Comparison of ENCODE assay signal across 24 cellular contexts in the genomic region with DNA sequence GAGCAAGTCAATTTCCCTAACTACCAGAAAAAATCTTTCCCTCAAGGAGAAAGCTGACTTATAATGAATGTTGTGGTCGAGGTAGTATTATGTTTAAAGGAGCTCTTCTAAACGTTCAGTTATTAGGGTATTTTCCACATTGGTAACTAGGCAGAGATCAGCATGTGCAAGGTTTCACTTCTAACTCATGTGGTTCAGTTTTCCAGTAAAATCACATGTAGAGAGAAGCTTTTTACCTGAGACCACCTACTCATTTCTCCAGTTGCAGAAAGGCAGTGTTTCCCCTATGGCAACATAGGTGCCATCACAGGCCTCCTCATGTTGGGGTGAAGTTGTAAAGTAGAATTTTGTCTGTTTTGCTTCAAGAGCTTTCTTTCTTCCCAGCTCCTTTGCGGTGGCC. TPM values are rescaled to one million over a fixed set of nuclear protein-coding genes. Genes with fewer than 3 reads are reported as not detected.
DNase-seq lines count a peak whose midpoint lies in the region; ATAC-seq lines count a peak whose summit lies in the region.
"Had no signal": no experiment of that assay in that cellular context is flagged by ENCODE, and none has a peak within 500 bp of the region (broad histone marks: within the 10 kb centered on the region; RNA-seq: fewer than 3 reads in every experiment).

No MANE protein-coding gene starts in this region.

- intact Hi-C loops in activated naive CD4-positive, alpha-beta T cell treated with anti-CD3 and anti-CD28 coated beads for 36 hours (cut with micrococcal nuclease), result loop anchor here (1.0 to 5.0 kb wide), 6 partner anchors 84 to 858 kb away; partner anchors contain the start of genes GADD45A and SLC35D1
- intact Hi-C loops in activated CD4-positive, alpha-beta memory T cell treated with anti-CD3 and anti-CD28 coated beads for 36 hours (cut with micrococcal nuclease), result no loop called here

- ATAC-seq in HG02623 (IDR thresholded peaks at IDR 0.05; ENCODE audit: unreplicated experiment), result peak; percentile 39
- ATAC-seq in stimulated activated naive CD8-positive, alpha-beta T cell treated with anti-CD3 and anti-CD28 coated beads, Interleukin-15, Interleukin-2, amounts not matched to agents 100 U/mL and 50 U/mL, for 24 hours, result peak; percentile 39
- ATAC-seq: mucosa of descending colon had no signal

- H3K36me3 Mint-ChIP-seq in activated naive CD4-positive, alpha-beta T cell treated with anti-CD3 and anti-CD28 coated beads for 36 hours (ENCODE audit: low read depth), result peaks cover 21% of the 10 kb centered on the region
- peaks cover 15% of the 10 kb centered on the region for H3K36me3 Mint-ChIP-seq in activated CD4-positive, alpha-beta memory T cell treated with anti-CD3 and anti-CD28 coated beads for 36 hours
- H3K36me3 Mint-ChIP-seq: brain had no signal

- H3K27me3 Mint-ChIP-seq in activated naive CD4-positive, alpha-beta T cell treated with anti-CD3 and anti-CD28 coated beads for 36 hours (ENCODE audit: low read depth), result no peaks in the 10 kb centered on the region
- H3K27me3 Mint-ChIP-seq in activated CD4-positive, alpha-beta memory T cell treated with anti-CD3 and anti-CD28 coated beads for 36 hours, result no peaks in the 10 kb centered on the region
- H3K27me3 Mint-ChIP-seq: brain; CD4-positive, alpha-beta T cell had no signal

- no peak overlapping the region for H3K27ac Mint-ChIP-seq in activated naive CD4-positive, alpha-beta T cell treated with anti-CD3 and anti-CD28 coated beads for 36 hours
- H3K27ac Mint-ChIP-seq in activated CD4-positive, alpha-beta memory T cell treated with anti-CD3 and anti-CD28 coated beads for 36 hours, result no peak overlapping the region
- H3K27ac Mint-ChIP-seq: brain; CD4-positive, alpha-beta T cell; HFFc6 had no signal

- POLR2A ChIA-PET in activated CD4-positive, alpha-beta memory T cell treated with anti-CD3 and anti-CD28 coated beads for 36 hours (lab: Charles Lee), result interaction anchor here (0.6 to 3.3 kb wide), 13 partner anchors 14 to 150 kb away, joined by 3 to 48 read pairs (median 6); partner anchors contain the start of genes IL12RB2 and IL23R

- peaks cover 39% of the 10 kb centered on the region for H3K4me1 Mint-ChIP-seq in activated naive CD4-positive, alpha-beta T cell treated with anti-CD3 and anti-CD28 coated beads for 36 hours (ENCODE audit: low read depth)
- peaks cover 24% of the 10 kb centered on the region for H3K4me1 Mint-ChIP-seq in activated CD4-positive, alpha-beta memory T cell treated with anti-CD3 and anti-CD28 coated beads for 36 hours (ENCODE audit: low read depth)
- H3K4me1 Mint-ChIP-seq: brain had no signal

- CTCF ChIA-PET in activated naive CD4-positive, alpha-beta T cell treated with anti-CD3 and anti-CD28 coated beads for 36 hours (lab: Charles Lee), result interaction anchor here (1.0 to 3.3 kb wide), 6 partner anchors 18 to 40 kb away, joined by 3 to 84 read pairs (median 6); no protein-coding TSS in a partner anchor
- CTCF ChIA-PET in activated CD4-positive, alpha-beta memory T cell treated with anti-CD3 and anti-CD28 coated beads for 36 hours (lab: Charles Lee), result interaction anchor here (1.3 to 3.0 kb wide), 7 partner anchors 11 to 41 kb away, joined by 4 to 33 read pairs (median 7); no protein-coding TSS in a partner anchor

- DNase-seq in activated naive CD4-positive, alpha-beta T cell treated with anti-CD3 and anti-CD28 coated beads for 36 hours, result peak; percentile 62
- no peak for DNase-seq in activated naive CD4-positive, alpha-beta T cell treated with Interleukin-2 at 50 U/mL for 16 hours
- peak; percentile 36 for DNase-seq in activated CD4-positive, alpha-beta memory T cell treated with anti-CD3 and anti-CD28 coated beads for 36 hours
- no peak for DNase-seq in stimulated activated naive CD8-positive, alpha-beta T cell treated with anti-CD3 and anti-CD28 coated beads, Interleukin-15, Interleukin-2, amounts not matched to agents 100 U/mL and 50 U/mL, for 24 hours
- DNase-seq in SHP77 (lab: John Stamatoyannopoulos, UW) (no peak), NOMO-1 (lab: John Stamatoyannopoulos, UW; ENCODE audit: unreplicated experiment in 2 of 2) (no peak), NCI-H146 (lab: John Stamatoyannopoulos, UW) (no peak)
- DNase-seq: CD4-positive, alpha-beta T cell; DMS79; head of caudate nucleus; HFFc6; mucosa of descending colon; NCI-H1436 treated with DMSO at 0.1 percent for 48 hours; NCI-H2171 treated with DMSO at 0.1 percent for 48 hours; SHP77 treated with DMSO at 0.1 percent for 48 hours; small intestine; stimulated activated CD4-positive, alpha-beta T cell treated with anti-CD3 and anti-CD28 coated beads, Interleukin-4, amount 100 ng/mL, for 24 hours had no signal

- H3K9me3 Mint-ChIP-seq in activated naive CD4-positive, alpha-beta T cell treated with anti-CD3 and anti-CD28 coated beads for 36 hours, result no peaks in the 10 kb centered on the region
- no peaks in the 10 kb centered on the region for H3K9me3 Mint-ChIP-seq in activated CD4-positive, alpha-beta memory T cell treated with anti-CD3 and anti-CD28 coated beads for 36 hours
- H3K9me3 Mint-ChIP-seq: brain; CD4-positive, alpha-beta T cell; HFFc6 had no signal

- H3K4me3 Mint-ChIP-seq in activated naive CD4-positive, alpha-beta T cell treated with anti-CD3 and anti-CD28 coated beads for 36 hours, result no peak overlapping the region
- no peak overlapping the region for H3K4me3 Mint-ChIP-seq in activated CD4-positive, alpha-beta memory T cell treated with anti-CD3 and anti-CD28 coated beads for 36 hours
- H3K4me3 Mint-ChIP-seq: brain; CD4-positive, alpha-beta T cell; HFFc6 had no signal

RNA-seq across cellular contexts. Expression of gene IL23R, which starts 23.7 kb away (rescaled TPM):
- 10 to 100 TPM; 12.2 to 14.9 TPM for total RNA-seq in activated naive CD4-positive, alpha-beta T cell treated with anti-CD3 and anti-CD28 coated beads for 36 hours
- total RNA-seq in activated CD4-positive, alpha-beta memory T cell treated with anti-CD3 and anti-CD28 coated beads for 36 hours, result 10 to 100 TPM; 16.8 to 17.7 TPM
- total RNA-seq: HFFc6, suprapubic skin, vagina had no signal

RNA-seq across cellular contexts. Expression of gene C1orf141, which starts 55.2 kb away (rescaled TPM):
- total RNA-seq in activated naive CD4-positive, alpha-beta T cell treated with anti-CD3 and anti-CD28 coated beads for 36 hours, result under 1 TPM in 1 of 2 experiments, not detected in 1; 0.25 TPM
- 1 to 10 TPM in 1 of 2 experiments, under 1 TPM in 1; 0.70 to 1.2 TPM for total RNA-seq in activated CD4-positive, alpha-beta memory T cell treated with anti-CD3 and anti-CD28 coated beads for 36 hours
- total RNA-seq: CD4-positive, alpha-beta T cell; HFFc6; liver; M059J; mucosa of descending colon; OCI-LY7; suprapubic skin; vagina had no signal

Comparison
In these comparisons a context has a peak if more than half of its experiments do, and no peak if none do; other contexts are left out.
1. DNase-seq: peak in activated naive CD4-positive, alpha-beta T cell treated with anti-CD3 and anti-CD28 coated beads for 36 hours (single experiment) and activated CD4-positive, alpha-beta memory T cell treated with anti-CD3 and anti-CD28 coated beads for 36 hours (single experiment); none in activated naive CD4-positive, alpha-beta T cell treated with Interleukin-2 at 50 U/mL for 16 hours (single experiment), stimulated activated naive CD8-positive, alpha-beta T cell treated with anti-CD3 and anti-CD28 coated beads, Interleukin-15, Interleukin-2, amounts not matched to agents 100 U/mL and 50 U/mL, for 24 hours (single experiment), SHP77 (0 of 2), NOMO-1 (0 of 2) and NCI-H146 (single experiment).